ENCODE assay signal across 1 cellular context in genomic region chr12:53230971-53231858, GRCh38.
TF ChIP-seq lines count a peak whose summit lies in the region.

No MANE protein-coding gene starts in this region.

TF ChIP-seq in GM12878, 131 proteins besides CTCF, POLR2A, EP300 and RAD21:
- TF ChIP-seq ATF2 (IDR thresholded peaks at IDR 0.05; ENCODE audit: low read length), result no peak
- no peak for TF ChIP-seq ASH2L (IDR thresholded peaks at IDR 0.05; ENCODE audit: borderline replicate concordance, low read depth)
- TF ChIP-seq, protein P1, sequence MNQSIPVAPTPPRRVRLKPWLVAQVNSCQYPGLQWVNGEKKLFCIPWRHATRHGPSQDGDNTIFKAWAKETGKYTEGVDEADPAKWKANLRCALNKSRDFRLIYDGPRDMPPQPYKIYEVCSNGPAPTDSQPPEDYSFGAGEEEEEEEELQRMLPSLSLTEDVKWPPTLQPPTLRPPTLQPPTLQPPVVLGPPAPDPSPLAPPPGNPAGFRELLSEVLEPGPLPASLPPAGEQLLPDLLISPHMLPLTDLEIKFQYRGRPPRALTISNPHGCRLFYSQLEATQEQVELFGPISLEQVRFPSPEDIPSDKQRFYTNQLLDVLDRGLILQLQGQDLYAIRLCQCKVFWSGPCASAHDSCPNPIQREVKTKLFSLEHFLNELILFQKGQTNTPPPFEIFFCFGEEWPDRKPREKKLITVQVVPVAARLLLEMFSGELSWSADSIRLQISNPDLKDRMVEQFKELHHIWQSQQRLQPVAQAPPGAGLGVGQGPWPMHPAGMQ (IDR thresholded peaks at IDR 0.05; ENCODE audit: borderline replicate concordance), result no peak
- TF ChIP-seq WRNIP1 (IDR thresholded peaks at IDR 0.05; ENCODE audit: borderline replicate concordance, low read depth, low read length), result no peak
- TF ChIP-seq CBX3 (IDR thresholded peaks at IDR 0.05; ENCODE audit: borderline replicate concordance, low read depth), result no peak
- TF ChIP-seq SMAD1 (IDR thresholded peaks at IDR 0.05; ENCODE audit: low read depth, partially characterized antibody), result no peak
- no peak for TF ChIP-seq MLLT1 (IDR thresholded peaks at IDR 0.05)
- TF ChIP-seq MEF2B (IDR thresholded peaks at IDR 0.05; ENCODE audit: partially characterized antibody, poor library complexity, severe bottlenecking), result no peak
- TF ChIP-seq SIN3A (IDR thresholded peaks at IDR 0.05; ENCODE audit: low read depth, low read length), result no peak
- TF ChIP-seq PAX5 (IDR thresholded peaks at IDR 0.05; ENCODE audit: borderline replicate concordance, low read depth, low read length), result no peak
- TF ChIP-seq SREBF2 (IDR thresholded peaks at IDR 0.05; ENCODE audit: low read length), result no peak
- TF ChIP-seq, protein P2, sequence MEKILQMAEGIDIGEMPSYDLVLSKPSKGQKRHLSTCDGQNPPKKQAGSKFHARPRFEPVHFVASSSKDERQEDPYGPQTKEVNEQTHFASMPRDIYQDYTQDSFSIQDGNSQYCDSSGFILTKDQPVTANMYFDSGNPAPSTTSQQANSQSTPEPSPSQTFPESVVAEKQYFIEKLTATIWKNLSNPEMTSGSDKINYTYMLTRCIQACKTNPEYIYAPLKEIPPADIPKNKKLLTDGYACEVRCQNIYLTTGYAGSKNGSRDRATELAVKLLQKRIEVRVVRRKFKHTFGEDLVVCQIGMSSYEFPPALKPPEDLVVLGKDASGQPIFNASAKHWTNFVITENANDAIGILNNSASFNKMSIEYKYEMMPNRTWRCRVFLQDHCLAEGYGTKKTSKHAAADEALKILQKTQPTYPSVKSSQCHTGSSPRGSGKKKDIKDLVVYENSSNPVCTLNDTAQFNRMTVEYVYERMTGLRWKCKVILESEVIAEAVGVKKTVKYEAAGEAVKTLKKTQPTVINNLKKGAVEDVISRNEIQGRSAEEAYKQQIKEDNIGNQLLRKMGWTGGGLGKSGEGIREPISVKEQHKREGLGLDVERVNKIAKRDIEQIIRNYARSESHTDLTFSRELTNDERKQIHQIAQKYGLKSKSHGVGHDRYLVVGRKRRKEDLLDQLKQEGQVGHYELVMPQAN (conservative IDR thresholded peaks at IDR 0.05), result no peak
- no peak for TF ChIP-seq HDAC6 (IDR thresholded peaks at IDR 0.05; ENCODE audit: unreplicated experiment)
- TF ChIP-seq CBFB (IDR thresholded peaks at IDR 0.05; ENCODE audit: low read depth), result no peak
- no peak for TF ChIP-seq SPI1 (IDR thresholded peaks at IDR 0.05; ENCODE audit: borderline replicate concordance, insufficient read depth, low read depth, low read length)
TF ChIP-seq in GM12878: peak in this region for 0.
